ENCODE assay signal across 1 cellular context in genomic region chr2:75710577-75711253, GRCh38.
TF ChIP-seq lines count a peak whose summit lies in the region.

GCFC2 (minus strand) TSS chr2:75710915; CDS start chr2:75710855, 60 bp downstream.

TF ChIP-seq in WTC11, 78 proteins besides CTCF, POLR2A, EP300 and RAD21 (continued from another document and continues in another):
- TF ChIP-seq ZNF512 (CRISPR knock-in tag; IDR thresholded peaks at IDR 0.05; ENCODE audit: borderline replicate concordance) (no peak), NR2C2 (CRISPR knock-in tag; IDR thresholded peaks at IDR 0.05) (peak; percentile 76), TEAD4 (CRISPR knock-in tag; IDR thresholded peaks at IDR 0.05) (0 out of 2 replicates have a peak, but pooled peaks have one; percentile 12), SOX15 (CRISPR knock-in tag; IDR thresholded peaks at IDR 0.05) (no peak), USF2 (CRISPR knock-in tag; IDR thresholded peaks at IDR 0.05) (peak; percentile 35; the same call in 1 of the 2 replicates), HMGA2 (CRISPR knock-in tag; IDR thresholded peaks at IDR 0.05) (no peak), GRHL2 (CRISPR knock-in tag; IDR thresholded peaks at IDR 0.05; ENCODE audit: insufficient replicate concordance, severe bottlenecking) (no peak), ZNF425 (CRISPR knock-in tag; conservative IDR thresholded peaks at IDR 0.05) (no peak), MXD4 (CRISPR knock-in tag; IDR thresholded peaks at IDR 0.05; ENCODE audit: borderline replicate concordance) (no peak), ATF1 (CRISPR knock-in tag; IDR thresholded peaks at IDR 0.05) (peak; percentile 86; the same call in 1 of the 2 replicates), ZNF121 (CRISPR knock-in tag; IDR thresholded peaks at IDR 0.05) (no peak), JAZF1 (CRISPR knock-in tag; IDR thresholded peaks at IDR 0.05) (no peak), CREM (CRISPR knock-in tag; IDR thresholded peaks at IDR 0.05) (peak; percentile 86), GABPB1 (CRISPR knock-in tag; IDR thresholded peaks at IDR 0.05) (peak; percentile 90), ZNF671 (CRISPR knock-in tag; IDR thresholded peaks at IDR 0.05) (no peak), ARID4B (CRISPR knock-in tag; IDR thresholded peaks at IDR 0.05; ENCODE audit: borderline replicate concordance) (peak; percentile 90), FOXK1 (CRISPR knock-in tag; IDR thresholded peaks at IDR 0.05) (peak; percentile 71), CREB1 (CRISPR knock-in tag; IDR thresholded peaks at IDR 0.05) (0 out of 2 replicates have a peak, but pooled peaks have one; percentile 65), ELF4 (CRISPR knock-in tag; IDR thresholded peaks at IDR 0.05; ENCODE audit: low read depth) (peak; percentile 90; the same call in 1 of the 2 replicates), CDX4 (CRISPR knock-in tag; IDR thresholded peaks at IDR 0.05; ENCODE audit: borderline replicate concordance) (no peak), ZSCAN18 (CRISPR knock-in tag; IDR thresholded peaks at IDR 0.05) (no peak), OVOL2 (CRISPR knock-in tag; IDR thresholded peaks at IDR 0.05; ENCODE audit: borderline replicate concordance) (no peak), MYBL2 (CRISPR knock-in tag; IDR thresholded peaks at IDR 0.05) (peak; percentile 79; the same call in 1 of the 2 replicates), EMX1 (CRISPR knock-in tag; IDR thresholded peaks at IDR 0.05) (no peak), TP53 (CRISPR knock-in tag; IDR thresholded peaks at IDR 0.05) (peak; percentile 91; the same call in 1 of the 2 replicates), PRRX2 (CRISPR knock-in tag; IDR thresholded peaks at IDR 0.05) (0 out of 2 replicates have a peak, but pooled peaks have one; percentile 35), ZBTB43 (CRISPR knock-in tag; IDR thresholded peaks at IDR 0.05) (0 out of 2 replicates have a peak, but pooled peaks have one; percentile 40), NFYB (CRISPR knock-in tag; conservative IDR thresholded peaks at IDR 0.05; ENCODE audit: low read depth) (no peak), JUN (CRISPR knock-in tag; IDR thresholded peaks at IDR 0.05) (peak; percentile 92), RELA (CRISPR knock-in tag; IDR thresholded peaks at IDR 0.05; ENCODE audit: borderline replicate concordance) (peak; percentile 94), PREB (CRISPR knock-in tag; IDR thresholded peaks at IDR 0.05; ENCODE audit: borderline replicate concordance) (peak; percentile 97; the same call in 1 of the 2 replicates), TEAD1 (CRISPR knock-in tag; IDR thresholded peaks at IDR 0.05) (peak; percentile 88), ZNF281 (CRISPR knock-in tag; IDR thresholded peaks at IDR 0.05) (peak; percentile 88), ESRRA (CRISPR knock-in tag; IDR thresholded peaks at IDR 0.05; ENCODE audit: borderline replicate concordance) (peak; percentile 91), NR3C1 (CRISPR knock-in tag; conservative IDR thresholded peaks at IDR 0.05; ENCODE audit: low read depth) (0 out of 2 replicates have a peak, but pooled peaks have one; percentile 26), E2F4 (CRISPR knock-in tag; IDR thresholded peaks at IDR 0.05; ENCODE audit: borderline replicate concordance, low read depth) (peak; percentile 40; the same call in 1 of the 2 replicates), NFATC4 (CRISPR knock-in tag; IDR thresholded peaks at IDR 0.05) (no peak), ZNF396 (CRISPR knock-in tag; IDR thresholded peaks at IDR 0.05; ENCODE audit: borderline replicate concordance) (no peak), IRF1 (CRISPR knock-in tag; IDR thresholded peaks at IDR 0.05) (peak; percentile 88), NR1H2 (CRISPR knock-in tag; IDR thresholded peaks at IDR 0.05) (peak; percentile 77; the same call in 1 of the 2 replicates), SP1 (CRISPR knock-in tag; conservative IDR thresholded peaks at IDR 0.05) (0 out of 2 replicates have a peak, but pooled peaks have one; percentile 13)
